In the genomic region with DNA sequence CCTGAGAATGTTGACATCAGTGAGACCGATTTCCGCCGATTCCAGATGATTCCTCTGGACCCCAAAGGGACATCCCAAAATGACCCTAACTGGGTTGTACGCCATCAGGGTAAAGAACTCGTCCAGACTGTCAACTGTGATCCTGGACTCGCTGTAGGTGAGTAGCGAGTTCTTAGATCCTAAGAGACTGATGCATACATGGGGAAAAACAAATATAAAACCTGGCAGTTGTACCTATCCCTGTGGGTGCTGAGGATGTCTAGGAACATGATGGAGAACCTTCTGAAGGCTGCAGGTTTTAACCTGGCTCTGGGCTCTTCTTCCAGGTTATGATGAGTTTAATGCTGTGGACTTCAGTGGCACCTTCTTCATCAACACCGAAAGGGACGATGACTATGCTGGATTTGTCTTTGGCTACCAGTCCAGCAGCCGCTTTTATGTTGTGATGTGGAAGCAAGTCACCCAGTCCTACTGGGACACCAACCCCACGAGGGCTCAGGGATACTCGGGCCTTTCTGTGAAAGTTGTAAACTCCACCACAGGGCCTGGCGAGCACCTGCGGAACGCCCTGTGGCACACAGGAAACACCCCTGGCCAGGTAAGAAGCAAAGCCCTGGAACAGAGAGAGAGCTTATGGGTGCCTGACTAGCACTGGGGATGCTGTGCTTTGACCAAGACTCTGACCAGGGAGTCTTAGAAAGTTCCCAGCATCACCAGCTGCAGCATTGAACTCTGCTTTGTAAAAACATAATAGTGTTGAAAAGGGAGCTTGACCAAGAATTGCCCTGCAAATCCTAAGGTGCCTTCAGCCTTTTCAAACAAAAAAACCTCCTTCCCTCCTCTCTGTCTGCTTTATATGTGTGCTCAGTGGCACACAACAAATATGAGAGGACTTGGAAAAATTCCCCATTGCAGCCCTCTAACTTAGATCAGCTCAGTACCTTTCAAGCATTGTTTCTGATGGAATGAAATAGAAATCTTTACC, we compare ENCODE assay signal across 16 cellular contexts. TPM values are rescaled to one million over a fixed set of nuclear protein-coding genes. Genes with fewer than 3 reads are reported as not detected.
A peak's percentile ranks its signal among the peaks of the same experiment; 100 is the strongest.
DNase-seq lines count a peak whose midpoint lies in the region; ATAC-seq, FAIRE-seq and TF ChIP-seq lines count a peak whose summit lies in the region.
"Had no signal": no experiment of that assay in that cellular context is flagged by ENCODE, and none has a peak within 500 bp of the region (broad histone marks: within the 10 kb centered on the region; RNA-seq: fewer than 3 reads in every experiment).

No MANE protein-coding gene starts in this region.

- H3K4me1 ChIP-seq in GM23248 (ENCODE audit: insufficient read depth) (no peaks in the 10 kb centered on the region; the same call in 1 of the 2 replicates), astrocyte (ENCODE audit: insufficient read depth, low read length) (peaks cover 17% of the 10 kb centered on the region)

- peak overlapping the region; percentile 75 for H3K4me2 ChIP-seq in GM23248 (ENCODE audit: unreplicated experiment)
- peak overlapping the region; percentile 9 for H3K4me2 ChIP-seq in astrocyte (ENCODE audit: low read length)
- H3K4me2 ChIP-seq: neural progenitor cell had no signal

- no peak for TF ChIP-seq CTCF in astrocyte (IDR thresholded peaks at IDR 0.05; ENCODE audit: insufficient read depth, low read depth, low read length)
- no peak for TF ChIP-seq CTCF in foreskin fibroblast (IDR thresholded peaks at IDR 0.05; ENCODE audit: low read depth, low read length)

- no peak overlapping the region for H3K4me3 Mint-ChIP-seq in astrocyte (ENCODE audit: unreplicated experiment)
- peak overlapping the region; percentile 22 for H3K4me3 Mint-ChIP-seq in stimulated activated effector memory CD8-positive, alpha-beta T cell treated with anti-CD3 and anti-CD28 coated beads, Interleukin-12 subunit alpha, Interleukin-12 subunit beta, amount 100 ng/mL, for 72 hours
- H3K4me3 Mint-ChIP-seq: activated naive CD8-positive, alpha-beta T cell treated with anti-CD3 and anti-CD28 coated beads, Interleukin-2, amount 10 ng/mL, durations not matched to agents 7 days and 5 days; neural progenitor cell had no signal

- H3K27me3 Mint-ChIP-seq in astrocyte (ENCODE audit: low read depth, unreplicated experiment): no peaks in the 10 kb centered on the region

- peaks cover 90% of the 10 kb centered on the region for H3K36me3 ChIP-seq in GM23248 (ENCODE audit: low read depth)
- peaks cover 87% of the 10 kb centered on the region for H3K36me3 ChIP-seq in astrocyte (ENCODE audit: insufficient read depth, low read length)
- H3K36me3 ChIP-seq: neural progenitor cell had no signal

- in situ Hi-C loops in GM23248 (cut with MboI): no loop called here

- H3K27ac ChIP-seq in GM23248: peak overlapping the region; percentile 95
- H3K27ac ChIP-seq in astrocyte (ENCODE audit: low read depth, low read length): no peak overlapping the region
- H3K27ac ChIP-seq: neural progenitor cell, skin epidermis had no signal

- 90% methylated on average over 15 of the region's 15 CpGs for WGBS in GM23248 (ENCODE audit: low coverage in 1 of 2, low lambda C conversion rate in 2 of 2, missing lambda C conversion rate in 2 of 2), 2 experiments

- peak overlapping the region; percentile 44 for H3K27ac Mint-ChIP-seq in astrocyte (ENCODE audit: unreplicated experiment)
- H3K27ac Mint-ChIP-seq in stimulated activated effector memory CD8-positive, alpha-beta T cell treated with anti-CD3 and anti-CD28 coated beads, Interleukin-12 subunit alpha, Interleukin-12 subunit beta, amount 100 ng/mL, for 72 hours: peak overlapping the region; percentile 44
- H3K27ac Mint-ChIP-seq: activated naive CD8-positive, alpha-beta T cell treated with anti-CD3 and anti-CD28 coated beads, Interleukin-2, amount 10 ng/mL, durations not matched to agents 7 days and 5 days; neural progenitor cell had no signal

- H3K27me3 ChIP-seq in GM23248 (replicated peaks; ENCODE audit: insufficient read depth): no peaks in the 10 kb centered on the region
- H3K27me3 ChIP-seq in astrocyte (ENCODE audit: insufficient read depth, low read length): no peaks in the 10 kb centered on the region
- H3K27me3 ChIP-seq: neural progenitor cell had no signal

- peak; percentile 71 for FAIRE-seq in astrocyte (lab: Jason Lieb, UNC)

- H3K9ac ChIP-seq in GM23248: peak overlapping the region; percentile 89
- H3K9ac ChIP-seq in astrocyte (ENCODE audit: low read length): no peak overlapping the region
- H3K9ac ChIP-seq: neural progenitor cell had no signal

- H3K9me3 Mint-ChIP-seq in astrocyte (ENCODE audit: unreplicated experiment): no peaks in the 10 kb centered on the region
- no peaks in the 10 kb centered on the region for H3K9me3 Mint-ChIP-seq in stimulated activated effector memory CD8-positive, alpha-beta T cell treated with anti-CD3 and anti-CD28 coated beads, Interleukin-12 subunit alpha, Interleukin-12 subunit beta, amount 100 ng/mL, for 72 hours
- H3K9me3 Mint-ChIP-seq: activated naive CD8-positive, alpha-beta T cell treated with anti-CD3 and anti-CD28 coated beads, Interleukin-2, amount 10 ng/mL, durations not matched to agents 7 days and 5 days; neural progenitor cell had no signal

- H3K4me3 ChIP-seq in GM23248 (peak overlapping the region; percentile 74), astrocyte (ENCODE audit: insufficient read depth, low read depth, low read length) (no peak overlapping the region), foreskin fibroblast (ENCODE audit: low read depth in 1 of 2, low read length in 2 of 2) (peak overlapping the region; percentile 4 to 10)
- H3K4me3 ChIP-seq: neural progenitor cell, skin epidermis had no signal

- no peaks in the 10 kb centered on the region for H3K9me2 ChIP-seq in GM23248 (ENCODE audit: insufficient read depth)

- H3K9me3 ChIP-seq in GM23248 (ENCODE audit: low read depth) (no peaks in the 10 kb centered on the region), astrocyte (ENCODE audit: insufficient read depth, low read depth, low read length) (no peaks in the 10 kb centered on the region)

- H2AFZ ChIP-seq in GM23248 (no peak overlapping the region), astrocyte (ENCODE audit: low read depth, low read length) (no peak overlapping the region)
- H2AFZ ChIP-seq: neural progenitor cell had no signal

- DNase-seq in GM23248: peak; percentile 34
- no peak for DNase-seq in astrocyte (ENCODE audit: low read depth)
- peak in 1 of 2 donors; percentile 10 for DNase-seq in foreskin fibroblast
- DNase-seq in stimulated activated effector memory CD8-positive, alpha-beta T cell treated with anti-CD3 and anti-CD28 coated beads, Interleukin-12 subunit alpha, Interleukin-12 subunit beta, amount 100 ng/mL, for 72 hours (ENCODE audit: low spot score in 2 of 2): no peak
- DNase-seq in SIG-M5 (lab: John Stamatoyannopoulos, UW): no peak
- DNase-seq: activated CD8-positive, alpha-beta memory T cell treated with anti-CD3 and anti-CD28 coated beads, Interleukin-2, amount 50 U/mL, for 48 hours; activated naive CD8-positive, alpha-beta T cell treated with anti-CD3 and anti-CD28 coated beads, Interleukin-2, amount 10 ng/mL, durations not matched to agents 7 days and 5 days; KG1; NCI-H1930; NCI-H524 treated with DMSO at 0.1 percent for 48 hours; SHP77 had no signal

- H3K79me2 ChIP-seq in GM23248 (ENCODE audit: insufficient read depth) (no peaks in the 10 kb centered on the region), astrocyte (ENCODE audit: insufficient read depth, low read length) (no peaks in the 10 kb centered on the region)

- H3K36me3 Mint-ChIP-seq in astrocyte (ENCODE audit: low read depth, unreplicated experiment): peaks cover 32% of the 10 kb centered on the region
- H3K36me3 Mint-ChIP-seq in stimulated activated effector memory CD8-positive, alpha-beta T cell treated with anti-CD3 and anti-CD28 coated beads, Interleukin-12 subunit alpha, Interleukin-12 subunit beta, amount 100 ng/mL, for 72 hours: peaks cover 16% of the 10 kb centered on the region
- H3K36me3 Mint-ChIP-seq: activated naive CD8-positive, alpha-beta T cell treated with anti-CD3 and anti-CD28 coated beads, Interleukin-2, amount 10 ng/mL, durations not matched to agents 7 days and 5 days had no signal

- peaks cover 100% of the 10 kb centered on the region for H3F3A ChIP-seq in GM23248 (ENCODE audit: insufficient read depth)

- no peak for ATAC-seq in stimulated activated effector memory CD8-positive, alpha-beta T cell treated with anti-CD3 and anti-CD28 coated beads, Interleukin-12 subunit alpha, Interleukin-12 subunit beta, amount 100 ng/mL, for 72 hours
- ATAC-seq in HG03097 (IDR thresholded peaks at IDR 0.05; ENCODE audit: low FRiP score, unreplicated experiment): no peak
- ATAC-seq in GM18498 (IDR thresholded peaks at IDR 0.05; ENCODE audit: unreplicated experiment): no peak
- ATAC-seq: left lobe of liver had no signal

- H3K4me1 Mint-ChIP-seq in astrocyte (ENCODE audit: low read depth, unreplicated experiment): peaks cover 30% of the 10 kb centered on the region
- H3K4me1 Mint-ChIP-seq in stimulated activated effector memory CD8-positive, alpha-beta T cell treated with anti-CD3 and anti-CD28 coated beads, Interleukin-12 subunit alpha, Interleukin-12 subunit beta, amount 100 ng/mL, for 72 hours: peaks cover 8% of the 10 kb centered on the region

- H4K20me1 ChIP-seq in GM23248 (ENCODE audit: insufficient read depth) (peaks cover 60% of the 10 kb centered on the region; the same call in 1 of the 2 replicates), astrocyte (ENCODE audit: insufficient read depth, low read length) (peaks cover 76% of the 10 kb centered on the region)

RNA-seq across cellular contexts. Expression of gene THBS1, which starts 12.5 kb away (rescaled TPM):
- 7,697 and 8,549 TPM in 2 replicates for total RNA-seq in GM23248 (2014; rRNA removed; shearing (Covaris generic))
- polyA plus RNA-seq in GM23248 (2016; fragmentation: Nextera tagmentation; extraction: Ambion mirVana): 2,858 and 2,877 TPM in 2 replicates
- total RNA-seq in astrocyte: 720 and 820 TPM in 2 replicates
